ENCODE assay signal across 14 cellular contexts in genomic region chr6:32610897-32611296, GRCh38. TPM values are rescaled to one million over a fixed set of nuclear protein-coding genes. Genes with fewer than 3 reads are reported as not detected.
"Had no signal": no experiment of that assay in that cellular context is flagged by ENCODE, and none has a peak within 500 bp of the region (broad histone marks: within the 10 kb centered on the region; RNA-seq: fewer than 3 reads in every experiment).

No MANE protein-coding gene starts in this region.

- H3K9me3 Mint-ChIP-seq: T-helper 1 cell treated with Interleukin-12 subunit alpha and Interleukin-12 subunit beta and Interleukin-4 antibody, amounts not matched to agents 30 μg/mL and 1 μg/mL, for 36 hours had no signal

- DNase-seq: activated CD8-positive, alpha-beta memory T cell treated with anti-CD3 and anti-CD28 coated beads for 24 hours; heart right ventricle; left colon; mammary epithelial cell; sigmoid colon; stimulated activated CD4-positive, alpha-beta T cell treated with anti-CD3 and anti-CD28 coated beads, Interleukin-2, amount 100 ng/mL, for 24 hours; thyroid gland had no signal

- ATAC-seq: left colon had no signal

- H3K9me3 ChIP-seq: gastroesophageal sphincter, heart right ventricle, neutrophil, sigmoid colon, thyroid gland had no signal

- H3K4me3 ChIP-seq: cardiac muscle cell, gastroesophageal sphincter, sigmoid colon, thyroid gland had no signal

- H3K36me3 ChIP-seq: cardiac muscle cell, gastroesophageal sphincter, heart right ventricle, neutrophil, sigmoid colon, thyroid gland had no signal

- H2AFZ ChIP-seq: parathyroid adenoma had no signal

- H3K27ac Mint-ChIP-seq: naive B cell had no signal

- H3K4me1 ChIP-seq: gastroesophageal sphincter, parathyroid adenoma, sigmoid colon had no signal

- H3K27me3 Mint-ChIP-seq: naive B cell had no signal

- H3K4me3 Mint-ChIP-seq: T-helper 1 cell treated with Interleukin-12 subunit alpha and Interleukin-12 subunit beta and Interleukin-4 antibody, amounts not matched to agents 30 μg/mL and 1 μg/mL, for 36 hours had no signal

- H3K79me2 ChIP-seq: parathyroid adenoma had no signal

- H3K27me3 ChIP-seq: cardiac muscle cell, heart right ventricle, sigmoid colon, thyroid gland had no signal

- H3K27ac ChIP-seq: cardiac muscle cell, neutrophil had no signal

RNA-seq across cellular contexts. Expression of gene HLA-DQA1, which starts 26.3 kb away (rescaled TPM):
- total RNA-seq: cardiac muscle cell, dermis microvascular lymphatic vessel endothelial cell, mammary epithelial cell had no signal
- polyA plus RNA-seq: cardiac muscle cell, mammary epithelial cell had no signal
